ENCODE assay signal across 9 cellular contexts in genomic region chr2:197073701-197074433, GRCh38.
DNase-seq lines count a peak whose midpoint lies in the region; ATAC-seq lines count a peak whose summit lies in the region.
"Had no signal": no experiment of that assay in that cellular context is flagged by ENCODE, and none has a peak within 500 bp of the region (broad histone marks: within the 10 kb centered on the region; RNA-seq: fewer than 3 reads in every experiment).

No MANE protein-coding gene starts in this region.

- peaks cover 15% of the 10 kb centered on the region for H3K9me3 Mint-ChIP-seq in activated naive CD8-positive, alpha-beta T cell treated with anti-CD3 and anti-CD28 coated beads for 36 hours

- DNase-seq in G401 (ENCODE audit: low spot score) (peak; percentile 32), Right ventricle myocardium superior (peak; percentile 89), putamen (ENCODE audit: low spot score) (peak; percentile 96), AG08395 (ENCODE audit: low spot score) (no peak), MV-4-11 (lab: John Stamatoyannopoulos, UW) (no peak), GF-D8 (lab: John Stamatoyannopoulos, UW) (no peak)
- no peak for DNase-seq in activated naive CD8-positive, alpha-beta T cell treated with anti-CD3 and anti-CD28 coated beads for 36 hours
- DNase-seq: T-helper 9 cell had no signal

- H3K4me3 Mint-ChIP-seq in activated naive CD8-positive, alpha-beta T cell treated with anti-CD3 and anti-CD28 coated beads for 36 hours, result no peak overlapping the region

- H3K27ac Mint-ChIP-seq in activated naive CD8-positive, alpha-beta T cell treated with anti-CD3 and anti-CD28 coated beads for 36 hours, result peak overlapping the region; percentile 71

- H3K4me1 Mint-ChIP-seq in activated naive CD8-positive, alpha-beta T cell treated with anti-CD3 and anti-CD28 coated beads for 36 hours, result peaks cover 56% of the 10 kb centered on the region

- no peaks in the 10 kb centered on the region for H3K27me3 Mint-ChIP-seq in activated naive CD8-positive, alpha-beta T cell treated with anti-CD3 and anti-CD28 coated beads for 36 hours

- ATAC-seq in Right ventricle myocardium superior (ENCODE audit: poor library complexity) (peak; percentile 76), HG03342 (IDR thresholded peaks at IDR 0.05; ENCODE audit: unreplicated experiment) (no peak)

- peaks cover 78% of the 10 kb centered on the region for H3K36me3 Mint-ChIP-seq in activated naive CD8-positive, alpha-beta T cell treated with anti-CD3 and anti-CD28 coated beads for 36 hours

- intact Hi-C loops in Right ventricle myocardium superior (cut with DNase I), result no loop called here

- in situ Hi-C loops in G401 (cut with HindIII; ENCODE audit: low sequenced_read_pairs), result no loop called here

Comparison
In these comparisons a context has a peak if more than half of its experiments do, and no peak if none do; other contexts are left out.
1. DNase-seq: peak in G401 (single experiment), Right ventricle myocardium superior (single experiment) and putamen (single experiment); none in activated naive CD8-positive, alpha-beta T cell treated with anti-CD3 and anti-CD28 coated beads for 36 hours (single experiment), AG08395 (single experiment), MV-4-11 (single experiment) and GF-D8 (single experiment).